11 cellular contexts compared by ENCODE assay signal in the genomic region with DNA sequence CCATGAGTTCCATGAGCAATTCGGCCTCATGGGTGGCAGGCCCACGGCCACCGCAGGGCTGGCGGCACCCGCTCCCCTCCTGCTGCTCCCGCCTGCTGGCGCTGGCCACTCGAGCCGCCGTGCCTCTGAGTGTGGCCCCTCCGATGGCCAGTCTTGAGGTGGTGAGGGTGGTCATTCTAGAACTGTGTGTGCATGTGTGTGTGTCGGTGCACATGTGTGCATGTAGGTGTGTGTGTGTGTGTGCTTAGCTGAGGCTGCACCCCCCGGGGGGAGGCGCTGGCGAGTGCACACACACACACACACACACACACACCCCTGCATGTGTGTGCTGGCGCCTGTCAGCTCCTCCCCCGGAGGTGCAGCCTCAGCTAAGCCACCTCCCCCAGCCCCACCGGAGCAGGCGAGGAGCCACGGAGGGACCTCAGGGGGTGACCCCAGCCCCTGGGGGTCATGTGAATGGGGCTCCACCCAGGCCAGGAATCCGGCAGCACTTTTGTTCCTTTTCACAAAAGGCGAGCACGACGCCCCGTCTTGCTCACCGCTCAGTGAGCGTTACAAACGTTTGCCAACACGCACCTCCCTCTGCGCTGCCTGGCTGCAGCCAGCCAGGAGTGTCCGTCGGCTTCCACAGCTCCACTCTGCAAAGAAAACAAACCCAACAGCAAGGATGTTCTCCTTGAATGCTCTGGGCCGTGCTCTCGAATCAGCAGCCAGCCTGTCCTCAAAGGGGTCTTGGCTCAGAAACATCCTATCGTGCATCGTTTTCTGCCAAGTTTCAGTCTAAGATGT. TPM values are rescaled to one million over a fixed set of nuclear protein-coding genes. Genes with fewer than 3 reads are reported as not detected.
A peak's percentile ranks its signal among the peaks of the same experiment; 100 is the strongest.
DNase-seq lines count a peak whose midpoint lies in the region; ATAC-seq and TF ChIP-seq lines count a peak whose summit lies in the region.
"Had no signal": no experiment of that assay in that cellular context is flagged by ENCODE, and none has a peak within 500 bp of the region (broad histone marks: within the 10 kb centered on the region; RNA-seq: fewer than 3 reads in every experiment).

No MANE protein-coding gene starts in this region.

- H3K4me2 ChIP-seq in osteoblast (ENCODE audit: insufficient read depth, low read length): peak overlapping the region; percentile 78

- H3K4me3 ChIP-seq in fibroblast of pulmonary artery (replicated peaks; ENCODE audit: low read depth, low read length) (peak overlapping the region; percentile 17), osteoblast (ENCODE audit: insufficient read depth, low read length) (peak overlapping the region; percentile 56)
- H3K4me3 ChIP-seq: transverse colon had no signal

- CTCF ChIA-PET in RWPE1 (lab: Yijun Ruan, JAX): interaction anchor here (0.6 kb wide), 2 partner anchors 370 to 371 kb away, joined by 4 read pairs; no protein-coding TSS in a partner anchor

- H3K36me3 ChIP-seq in osteoblast (ENCODE audit: insufficient read depth, low read length): no peaks in the 10 kb centered on the region
- H3K36me3 ChIP-seq: transverse colon had no signal

- H3K9me3 ChIP-seq in osteoblast (ENCODE audit: low read depth, low read length): no peaks in the 10 kb centered on the region
- H3K9me3 ChIP-seq: transverse colon had no signal

- no peak for ATAC-seq in HG02798 (IDR thresholded peaks at IDR 0.05; ENCODE audit: poor library complexity, unreplicated experiment)
- ATAC-seq in HG03280 (IDR thresholded peaks at IDR 0.05; ENCODE audit: unreplicated experiment): no peak
- no peak for ATAC-seq in HG03108 (IDR thresholded peaks at IDR 0.05; ENCODE audit: unreplicated experiment)

- no peaks in the 10 kb centered on the region for H3K79me2 ChIP-seq in osteoblast (ENCODE audit: insufficient read depth, low read length)

- peaks cover 50% of the 10 kb centered on the region for H3K4me1 ChIP-seq in osteoblast (ENCODE audit: insufficient read depth, low read length)

- DNase-seq in DMS53 (lab: John Stamatoyannopoulos, UW) (peak; percentile 80), RWPE1 (ENCODE audit: low spot score) (no peak), fibroblast of pulmonary artery (ENCODE audit: low read depth) (peak; percentile 58), osteoblast (ENCODE audit: insufficient read length, low spot score, missing footprints) (peak; percentile 90), NCI-H1092 treated with DMSO at 0.1 percent for 48 hours (lab: John Stamatoyannopoulos, UW) (no peak)
- DNase-seq: activated CD4-positive, alpha-beta T cell treated with anti-CD3 and anti-CD28 coated beads for 1 hour; NK-92 treated with Interleukin-12 subunit alpha and Interleukin-12 subunit beta, amount 100 ng/mL, for 24 hours; transverse colon had no signal

- H2AFZ ChIP-seq in osteoblast (ENCODE audit: low read length): peak overlapping the region; percentile 83

- POLR2A ChIA-PET in RWPE1 (lab: Yijun Ruan, JAX; ENCODE audit: low non-redundant PET): no interaction called here

- no peak for TF ChIP-seq CTCF in RWPE1 (conservative IDR thresholded peaks at IDR 0.05; ENCODE audit: low read depth)
- TF ChIP-seq CTCF in fibroblast of pulmonary artery (IDR thresholded peaks at IDR 0.05; ENCODE audit: low read length, missing control alignments): no peak
- TF ChIP-seq CTCF in osteoblast (IDR thresholded peaks at IDR 0.05; ENCODE audit: extremely low read depth, low read depth, low read length): no peak

- H4K20me1 ChIP-seq in osteoblast (ENCODE audit: insufficient read depth, low read length): no peaks in the 10 kb centered on the region

- H3K27me3 ChIP-seq in osteoblast (ENCODE audit: insufficient read depth, low read length): no peaks in the 10 kb centered on the region

- H3K27ac ChIP-seq in RWPE1 (peak overlapping the region; percentile 97), osteoblast (ENCODE audit: low read depth, low read length) (peak overlapping the region; percentile 42)
- H3K27ac ChIP-seq: transverse colon had no signal

RNA-seq across cellular contexts. Expression of gene FGFRL1, which starts 29.9 kb away (rescaled TPM):
- 29.2 and 30.8 TPM in 2 replicates for total RNA-seq in osteoblast

RNA-seq across cellular contexts. Expression of gene SLC26A1, which starts 48.1 kb away (rescaled TPM):
- 0.36 and 0.59 TPM in 2 replicates for total RNA-seq in osteoblast

RNA-seq across cellular contexts. Expression of gene IDUA, which starts 54.5 kb away (rescaled TPM):
- total RNA-seq in osteoblast: 23.0 and 26.4 TPM in 2 replicates

Comparison
In these comparisons a context has a peak if more than half of its experiments do, and no peak if none do; other contexts are left out.
1. DNase-seq: peak in DMS53 (single experiment), fibroblast of pulmonary artery (single experiment) and osteoblast (single experiment); none in RWPE1 (single experiment) and NCI-H1092 treated with DMSO at 0.1 percent for 48 hours (single experiment).